In the genomic region with DNA sequence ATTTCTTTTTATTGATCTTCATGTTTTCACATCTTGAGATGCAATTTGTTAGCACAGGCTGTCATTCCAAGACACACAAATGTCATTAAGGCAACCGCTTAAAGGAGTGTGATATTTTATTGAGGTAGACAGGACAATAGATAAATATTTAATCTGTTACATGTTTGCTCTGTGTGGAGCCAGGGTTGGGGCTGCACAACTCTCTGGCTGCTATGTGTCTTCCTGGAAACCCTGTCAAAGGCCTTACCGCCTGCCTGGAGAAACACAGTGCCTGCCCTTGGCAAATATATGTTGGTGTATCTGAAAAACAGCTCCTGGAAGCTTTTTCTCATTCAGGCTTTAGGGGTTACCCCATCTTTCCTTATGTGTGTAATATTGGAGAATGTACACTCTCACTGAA, we compare ENCODE assay signal across 25 cellular contexts.
DNase-seq lines count a peak whose midpoint lies in the region; ATAC-seq, FAIRE-seq and TF ChIP-seq lines count a peak whose summit lies in the region.
"Had no signal": no experiment of that assay in that cellular context is flagged by ENCODE, and none has a peak within 500 bp of the region (broad histone marks: within the 10 kb centered on the region; RNA-seq: fewer than 3 reads in every experiment).

No MANE protein-coding gene starts in this region.

- no peaks in the 10 kb centered on the region for H3K36me3 Mint-ChIP-seq in natural killer cell treated with Interleukin-12 subunit alpha and Interleukin-12 subunit beta and Interleukin-15 and Interleukin-18, amount 100 ng/mL, for 72 hours
- H3K36me3 Mint-ChIP-seq in natural killer cell: no peaks in the 10 kb centered on the region
- H3K36me3 Mint-ChIP-seq in endodermal cell (ENCODE audit: low read depth): no peaks in the 10 kb centered on the region
- H3K36me3 Mint-ChIP-seq: CD4-positive, alpha-beta memory T cell had no signal

- no peak overlapping the region for H3K27ac ChIP-seq in endodermal cell (ENCODE audit: low read depth, low read length)
- H3K27ac ChIP-seq in muscle layer of colon (ENCODE audit: low read depth, low read length): peak overlapping the region; percentile 14
- H3K27ac ChIP-seq: BLaER1, SJCRH30 had no signal

- intact Hi-C loops in natural killer cell (cut with micrococcal nuclease): no loop called here

- H3K4me3 ChIP-seq in endodermal cell (ENCODE audit: low read length): no peak overlapping the region
- H3K4me3 ChIP-seq in muscle layer of colon (ENCODE audit: low read depth in 1 of 2, low read length in 2 of 2): no peak overlapping the region
- H3K4me3 ChIP-seq: BLaER1, MG63, SJCRH30 had no signal

- no peak for TF ChIP-seq POLR2A in GM12891 (IDR thresholded peaks at IDR 0.05; ENCODE audit: low read depth, low read length)

- H3K9me3 Mint-ChIP-seq in natural killer cell treated with Interleukin-12 subunit alpha and Interleukin-12 subunit beta and Interleukin-15 and Interleukin-18, amount 100 ng/mL, for 72 hours: no peaks in the 10 kb centered on the region
- H3K9me3 Mint-ChIP-seq in natural killer cell (no peaks in the 10 kb centered on the region), endodermal cell (no peaks in the 10 kb centered on the region)
- H3K9me3 Mint-ChIP-seq: CD4-positive, alpha-beta memory T cell had no signal

- TF ChIP-seq CTCF in natural killer cell (IDR thresholded peaks at IDR 0.05) (no peak), endodermal cell (conservative IDR thresholded peaks at IDR 0.05) (no peak)

- FAIRE-seq in GM12891 (lab: Jason Lieb, UNC): no peak
- FAIRE-seq: A204.1, GM12892, GM19239 had no signal

- 91 to 100% methylated on average over 1 to 2 of the region's 2 CpGs for WGBS in endodermal cell (ENCODE audit: insufficient coverage in 1 of 2, insufficient read length in 1 of 2), 2 experiments

- H3K4me3 Mint-ChIP-seq in natural killer cell treated with Interleukin-12 subunit alpha and Interleukin-12 subunit beta and Interleukin-15 and Interleukin-18, amount 100 ng/mL, for 72 hours: no peak overlapping the region
- H3K4me3 Mint-ChIP-seq in natural killer cell (no peak overlapping the region), endodermal cell (no peak overlapping the region)
- H3K4me3 Mint-ChIP-seq: CD4-positive, alpha-beta memory T cell had no signal

- no peaks in the 10 kb centered on the region for H3K4me1 ChIP-seq in endodermal cell (ENCODE audit: control insufficient read depth, insufficient read depth, low read length)
- H3K4me1 ChIP-seq in muscle layer of colon (ENCODE audit: insufficient read depth, low read length): peaks cover 22% of the 10 kb centered on the region
- H3K4me1 ChIP-seq: BLaER1, SJCRH30 had no signal

- H3K27ac Mint-ChIP-seq in natural killer cell treated with Interleukin-12 subunit alpha and Interleukin-12 subunit beta and Interleukin-15 and Interleukin-18, amount 100 ng/mL, for 72 hours: no peak overlapping the region
- H3K27ac Mint-ChIP-seq in natural killer cell (no peak overlapping the region), endodermal cell (no peak overlapping the region)
- H3K27ac Mint-ChIP-seq: CD4-positive, alpha-beta memory T cell had no signal

- H3K27me3 ChIP-seq in endodermal cell (ENCODE audit: control insufficient read depth, insufficient read depth, low read length, poor library complexity, severe bottlenecking): peaks cover 6% of the 10 kb centered on the region
- H3K27me3 ChIP-seq in muscle layer of colon (ENCODE audit: control insufficient read depth in 1 of 2, insufficient read depth in 2 of 2, low read length in 2 of 2): no peaks in the 10 kb centered on the region
- H3K27me3 ChIP-seq: BLaER1, MG63, SJCRH30 had no signal

- peaks cover 13 to 32% of the 10 kb centered on the region in 2 donors for H3K27me3 Mint-ChIP-seq in natural killer cell treated with Interleukin-12 subunit alpha and Interleukin-12 subunit beta and Interleukin-15 and Interleukin-18, amount 100 ng/mL, for 72 hours
- H3K27me3 Mint-ChIP-seq in natural killer cell (ENCODE audit: low read depth in 2 of 2) (peaks cover 12 to 15% of the 10 kb centered on the region in 2 donors), endodermal cell (ENCODE audit: insufficient read depth) (peaks cover 15% of the 10 kb centered on the region)

- H3K4me1 Mint-ChIP-seq in natural killer cell treated with Interleukin-12 subunit alpha and Interleukin-12 subunit beta and Interleukin-15 and Interleukin-18, amount 100 ng/mL, for 72 hours (ENCODE audit: low read depth in 2 of 2): no peaks in the 10 kb centered on the region
- H3K4me1 Mint-ChIP-seq in natural killer cell (no peaks in the 10 kb centered on the region), endodermal cell (no peaks in the 10 kb centered on the region)
- H3K4me1 Mint-ChIP-seq: CD4-positive, alpha-beta memory T cell had no signal

- peak; percentile 8 for DNase-seq in natural killer cell treated with Interleukin-12 subunit alpha and Interleukin-12 subunit beta and Interleukin-15 and Interleukin-18, amount 100 ng/mL, for 72 hours (ENCODE audit: low spot score)
- DNase-seq in natural killer cell: no peak
- peak; percentile 21 for DNase-seq in endodermal cell
- no peak for DNase-seq in GM03348 (ENCODE audit: low spot score)
- DNase-seq in GM12891 (ENCODE audit: insufficient read length, low spot score): no peak
- no peak for DNase-seq in iPS-NIHi7 (ENCODE audit: extremely low spot score)
- DNase-seq: CD4-positive, alpha-beta memory T cell; COR-L47; DMS79; EL; GDM1; KBM-7; MG63; NCI-H2029; NCI-H446; NCI-H524 treated with DMSO at 0.1 percent for 48 hours; NCI-H774; SJCRH30 had no signal

- ATAC-seq in natural killer cell treated with Interleukin-12 subunit alpha and Interleukin-12 subunit beta and Interleukin-15 and Interleukin-18, amount 100 ng/mL, for 72 hours: no peak
- no peak for ATAC-seq in natural killer cell
- no peak for ATAC-seq in HG02938 (IDR thresholded peaks at IDR 0.05; ENCODE audit: unreplicated experiment)
- ATAC-seq: Right ventricle myocardium inferior had no signal

- H3K9me3 ChIP-seq in endodermal cell (ENCODE audit: control insufficient read depth, low read length) (no peaks in the 10 kb centered on the region), muscle layer of colon (ENCODE audit: low read length) (no peaks in the 10 kb centered on the region)
- H3K9me3 ChIP-seq: BLaER1, MG63, SJCRH30 had no signal

- H3K9ac ChIP-seq in endodermal cell (ENCODE audit: extremely low read depth, low read length, poor library complexity, severe bottlenecking) (no peak overlapping the region), muscle layer of colon (ENCODE audit: low read length) (no peak overlapping the region)
- H3K9ac ChIP-seq: BLaER1 had no signal

- no peaks in the 10 kb centered on the region for H3K36me3 ChIP-seq in endodermal cell (ENCODE audit: control insufficient read depth, insufficient read depth, low read length)
- peaks cover 5% of the 10 kb centered on the region for H3K36me3 ChIP-seq in muscle layer of colon (ENCODE audit: insufficient read depth, low read length)
- H3K36me3 ChIP-seq: BLaER1 had no signal

TF ChIP-seq in GM12891, 5 proteins besides CTCF, POLR2A, EP300 and RAD21:
- TF ChIP-seq TAF1 (IDR thresholded peaks at IDR 0.05; ENCODE audit: low read depth, low read length) (no peak), POLR2AphosphoS5 (IDR thresholded peaks at IDR 0.05; ENCODE audit: low read depth, low read length) (no peak), SPI1 (IDR thresholded peaks at IDR 0.05; ENCODE audit: low read depth, low read length) (no peak), POU2F2 (IDR thresholded peaks at IDR 0.05; ENCODE audit: low read depth, low read length) (no peak), PAX5 (IDR thresholded peaks at IDR 0.05; ENCODE audit: insufficient read depth, low read length, severe bottlenecking) (no peak)

Comparison
In these comparisons a context has a peak if more than half of its experiments do, and no peak if none do; other contexts are left out.
1. DNase-seq: peak in natural killer cell treated with Interleukin-12 subunit alpha and Interleukin-12 subunit beta and Interleukin-15 and Interleukin-18, amount 100 ng/mL, for 72 hours (single experiment) and endodermal cell (single experiment); none in natural killer cell (single experiment), GM03348 (single experiment), GM12891 (single experiment) and iPS-NIHi7 (single experiment).